1 cellular context compared by ENCODE assay signal in genomic region chr12:24378548-24379011, GRCh38.
TF ChIP-seq lines count a peak whose summit lies in the region.

No MANE protein-coding gene starts in this region.

TF ChIP-seq in HEK293, 187 proteins besides CTCF, POLR2A, EP300 and RAD21 (continued from another document and continues in another):
- TF ChIP-seq ZNF280C (tag by site-specific recombination; IDR thresholded peaks at IDR 0.05) = no peak
- peak; percentile 96 for TF ChIP-seq ZEB2 (tag by site-specific recombination; IDR thresholded peaks at IDR 0.05)
- peak; percentile 64 for TF ChIP-seq ZNF600 (tag by site-specific recombination; IDR thresholded peaks at IDR 0.05)
- TF ChIP-seq ZNF114 (tag by site-specific recombination; IDR thresholded peaks at IDR 0.05) = no peak
- TF ChIP-seq ZSCAN4 (tag by site-specific recombination; IDR thresholded peaks at IDR 0.05) = 0 out of 2 replicates have a peak, but pooled peaks have one; percentile 33
- TF ChIP-seq ZNF645 (tag by site-specific recombination; IDR thresholded peaks at IDR 0.05) = no peak
- TF ChIP-seq ZNF660 (tag by site-specific recombination; IDR thresholded peaks at IDR 0.05) = peak; percentile 64; the same call in 1 of the 2 replicates
- TF ChIP-seq ZBTB26 (tag by site-specific recombination; optimal IDR thresholded peaks at IDR 0.05) = no peak
- TF ChIP-seq ZNF184 (tag by site-specific recombination; IDR thresholded peaks at IDR 0.05) = no peak
- TF ChIP-seq ZNF473 (tag by site-specific recombination; IDR thresholded peaks at IDR 0.05) = no peak
- TF ChIP-seq WT1 (tag by site-specific recombination; IDR thresholded peaks at IDR 0.05) = peak; percentile 99
- TF ChIP-seq ZFP69B (tag by site-specific recombination; IDR thresholded peaks at IDR 0.05) = peak; percentile 91
- no peak for TF ChIP-seq ZNF449 (tag by site-specific recombination; IDR thresholded peaks at IDR 0.05)
- TF ChIP-seq SCRT1 (tag by site-specific recombination; IDR thresholded peaks at IDR 0.05; ENCODE audit: borderline replicate concordance) = peak; percentile 88
- peak; percentile 53; the same call in 1 of the 2 replicates for TF ChIP-seq ZNF626 (tag by site-specific recombination; IDR thresholded peaks at IDR 0.05)
- no peak for TF ChIP-seq ZNF112 (tag by site-specific recombination; IDR thresholded peaks at IDR 0.05)
- TF ChIP-seq ZNF843 (tag by site-specific recombination; IDR thresholded peaks at IDR 0.05) = peak; percentile 99
- 0 out of 2 replicates have a peak, but pooled peaks have one; percentile 42 for TF ChIP-seq ZNF324 (tag by site-specific recombination; IDR thresholded peaks at IDR 0.05)
- TF ChIP-seq PRDM4 (tag by site-specific recombination; IDR thresholded peaks at IDR 0.05) = peak; percentile 85
- TF ChIP-seq HIC1 (tag by site-specific recombination; IDR thresholded peaks at IDR 0.05) = peak; percentile 82
- TF ChIP-seq ZNF311 (tag by site-specific recombination; IDR thresholded peaks at IDR 0.05; ENCODE audit: borderline replicate concordance) = no peak
- TF ChIP-seq ZBTB11 (tag by site-specific recombination; conservative IDR thresholded peaks at IDR 0.05; ENCODE audit: low read depth) = no peak
- 0 out of 2 replicates have a peak, but pooled peaks have one; percentile 2 for TF ChIP-seq ZNF558 (tag by site-specific recombination; IDR thresholded peaks at IDR 0.05)
- TF ChIP-seq ZFP37 (tag by site-specific recombination; IDR thresholded peaks at IDR 0.05) = no peak
- TF ChIP-seq ZNF24 (tag by site-specific recombination; IDR thresholded peaks at IDR 0.05) = peak; percentile 89
- TF ChIP-seq ZNF629 (tag by site-specific recombination; IDR thresholded peaks at IDR 0.05) = peak; percentile 95
- no peak for TF ChIP-seq ZNF274 (IDR thresholded peaks at IDR 0.05; ENCODE audit: low read length)
- TF ChIP-seq ZNF274 (tag by site-specific recombination; IDR thresholded peaks at IDR 0.05; ENCODE audit: borderline replicate concordance) = no peak
- peak; percentile 71 for TF ChIP-seq TCF7L2 (IDR thresholded peaks at IDR 0.05; ENCODE audit: borderline replicate concordance, low read depth, low read length)
- peak; percentile 36; the same call in 1 of the 2 replicates for TF ChIP-seq ZNF398 (tag by site-specific recombination; IDR thresholded peaks at IDR 0.05)
- TF ChIP-seq PRDM10 (tag by site-specific recombination; IDR thresholded peaks at IDR 0.05) = peak; percentile 53
- peak; percentile 92 for TF ChIP-seq SP7 (tag by site-specific recombination; IDR thresholded peaks at IDR 0.05)
- no peak for TF ChIP-seq SP3 (tag by site-specific recombination; IDR thresholded peaks at IDR 0.05)
- no peak for TF ChIP-seq YY2 (tag by site-specific recombination; IDR thresholded peaks at IDR 0.05)
